In genomic region chr20:50728981-50729874, GRCh38 we compare ENCODE assay signal across 1 cellular context.
TF ChIP-seq lines count a peak whose summit lies in the region.

No MANE protein-coding gene starts in this region.

TF ChIP-seq in HepG2, 621 proteins besides CTCF, POLR2A, EP300 and RAD21 (continued from another document and continues in another):
- no peak for TF ChIP-seq RNF219 (CRISPR knock-in tag; IDR thresholded peaks at IDR 0.05)
- TF ChIP-seq ZNF639 (CRISPR knock-in tag; conservative IDR thresholded peaks at IDR 0.05): no peak
- 0 out of 2 replicates have a peak, but pooled peaks have one; percentile 16 for TF ChIP-seq ZNF557 (CRISPR knock-in tag; IDR thresholded peaks at IDR 0.05)
- TF ChIP-seq ZNF724P (CRISPR knock-in tag; IDR thresholded peaks at IDR 0.05; ENCODE audit: borderline replicate concordance): 0 out of 2 replicates have a peak, but pooled peaks have one; percentile 59
- TF ChIP-seq MAX (IDR thresholded peaks at IDR 0.05): 0 out of 2 replicates have a peak, but pooled peaks have one; percentile 20
- TF ChIP-seq TBX2 (CRISPR knock-in tag; IDR thresholded peaks at IDR 0.05; ENCODE audit: borderline replicate concordance): peak; percentile 32; the same call in 1 of the 2 replicates
- TF ChIP-seq MIER3 (CRISPR knock-in tag; IDR thresholded peaks at IDR 0.05; ENCODE audit: borderline replicate concordance): no peak
- 0 out of 2 replicates have a peak, but pooled peaks have one; percentile 40 for TF ChIP-seq ZNF572 (CRISPR knock-in tag; IDR thresholded peaks at IDR 0.05)
- TF ChIP-seq ZNF574 (CRISPR knock-in tag; IDR thresholded peaks at IDR 0.05): no peak
- 0 out of 2 replicates have a peak, but pooled peaks have one; percentile 3 for TF ChIP-seq ZNF441 (CRISPR knock-in tag; IDR thresholded peaks at IDR 0.05; ENCODE audit: borderline replicate concordance)
- peak; percentile 56; the same call in 1 of the 2 replicates for TF ChIP-seq DMAP1 (CRISPR knock-in tag; IDR thresholded peaks at IDR 0.05)
- TF ChIP-seq FOXO4 (CRISPR knock-in tag; conservative IDR thresholded peaks at IDR 0.05): no peak
- TF ChIP-seq ZFY (CRISPR knock-in tag; IDR thresholded peaks at IDR 0.05): peak; percentile 53; the same call in 1 of the 2 replicates
- 0 out of 2 replicates have a peak, but pooled peaks have one; percentile 14 for TF ChIP-seq ZNF644 (CRISPR knock-in tag; IDR thresholded peaks at IDR 0.05; ENCODE audit: low read depth)
- no peak for TF ChIP-seq FOXP1 (IDR thresholded peaks at IDR 0.05)
- TF ChIP-seq FOXP1 (CRISPR knock-in tag; IDR thresholded peaks at IDR 0.05): peak; percentile 64
- no peak for TF ChIP-seq ARNTL (CRISPR knock-in tag; IDR thresholded peaks at IDR 0.05)
- TF ChIP-seq PLSCR1 (CRISPR knock-in tag; IDR thresholded peaks at IDR 0.05; ENCODE audit: borderline replicate concordance): no peak
- TF ChIP-seq NR2F6 (IDR thresholded peaks at IDR 0.05): no peak
- no peak; the same call in 1 of the 2 replicates for TF ChIP-seq NR2F6 (CRISPR knock-in tag; IDR thresholded peaks at IDR 0.05)
- TF ChIP-seq RCOR2 (CRISPR knock-in tag; IDR thresholded peaks at IDR 0.05): no peak
- TF ChIP-seq MNT (IDR thresholded peaks at IDR 0.05): no peak
- no peak for TF ChIP-seq SUZ12 (IDR thresholded peaks at IDR 0.05; ENCODE audit: low read depth, low read length)
- TF ChIP-seq KLF12 (CRISPR knock-in tag; IDR thresholded peaks at IDR 0.05; ENCODE audit: borderline replicate concordance): 0 out of 2 replicates have a peak, but pooled peaks have one; percentile 33
- TF ChIP-seq NFE2L2 (IDR thresholded peaks at IDR 0.05; ENCODE audit: low read length): no peak
- 0 out of 2 replicates have a peak, but pooled peaks have one; percentile 30 for TF ChIP-seq MZF1 (CRISPR knock-in tag; IDR thresholded peaks at IDR 0.05; ENCODE audit: borderline replicate concordance)
- peak; percentile 51; the same call in 1 of the 2 replicates for TF ChIP-seq ZNF709 (CRISPR knock-in tag; IDR thresholded peaks at IDR 0.05)
- TF ChIP-seq POLR2G (IDR thresholded peaks at IDR 0.05; ENCODE audit: low read depth, low read length): no peak
- TF ChIP-seq SOX13 (IDR thresholded peaks at IDR 0.05): no peak
- TF ChIP-seq SOX13 (CRISPR knock-in tag; conservative IDR thresholded peaks at IDR 0.05 in 1 of 2, IDR thresholded peaks at IDR 0.05 in 1 of 2): peak in 1 of 2 experiments; percentile 25; a peak in 1 of 4 replicates
- TF ChIP-seq TEAD3 (CRISPR knock-in tag; optimal IDR thresholded peaks at IDR 0.05; ENCODE audit: borderline replicate concordance): peak; percentile 84
- no peak for TF ChIP-seq ZNF205 (CRISPR knock-in tag; IDR thresholded peaks at IDR 0.05)
- TF ChIP-seq ZNF879 (CRISPR knock-in tag; IDR thresholded peaks at IDR 0.05): no peak
- peak; percentile 74; the same call in 1 of the 2 replicates for TF ChIP-seq RXRB (CRISPR knock-in tag; IDR thresholded peaks at IDR 0.05; ENCODE audit: borderline replicate concordance)
- no peak for TF ChIP-seq HNF1B (CRISPR knock-in tag; IDR thresholded peaks at IDR 0.05)
- 0 out of 2 replicates have a peak, but pooled peaks have one; percentile 33 for TF ChIP-seq ZNF264 (CRISPR knock-in tag; IDR thresholded peaks at IDR 0.05)
- TF ChIP-seq MAFG (CRISPR knock-in tag; IDR thresholded peaks at IDR 0.05): no peak
- TF ChIP-seq CREBL2 (CRISPR knock-in tag; IDR thresholded peaks at IDR 0.05; ENCODE audit: borderline replicate concordance): no peak
- TF ChIP-seq ZMYM2 (CRISPR knock-in tag; IDR thresholded peaks at IDR 0.05): no peak; the same call in 1 of the 2 replicates
- 0 out of 2 replicates have a peak, but pooled peaks have one; percentile 70 for TF ChIP-seq ZNF280D (CRISPR knock-in tag; IDR thresholded peaks at IDR 0.05)
- TF ChIP-seq PBX3 (CRISPR knock-in tag; IDR thresholded peaks at IDR 0.05; ENCODE audit: borderline replicate concordance): no peak
- TF ChIP-seq ZNF597 (CRISPR knock-in tag; IDR thresholded peaks at IDR 0.05): no peak
- 0 out of 2 replicates have a peak, but pooled peaks have one; percentile 47 for TF ChIP-seq WIZ (CRISPR knock-in tag; IDR thresholded peaks at IDR 0.05)
- TF ChIP-seq NR3C1 (CRISPR knock-in tag; IDR thresholded peaks at IDR 0.05): no peak
- TF ChIP-seq ZNF782 (CRISPR knock-in tag; IDR thresholded peaks at IDR 0.05; ENCODE audit: borderline replicate concordance): 0 out of 2 replicates have a peak, but pooled peaks have one; percentile 24
- no peak for TF ChIP-seq SIX1 (CRISPR knock-in tag; IDR thresholded peaks at IDR 0.05; ENCODE audit: borderline replicate concordance)
- TF ChIP-seq ZNF549 (CRISPR knock-in tag; IDR thresholded peaks at IDR 0.05): no peak
